In genomic region chr2:24515841-24516240, GRCh38 we compare ENCODE assay signal across 14 cellular contexts. TPM values are rescaled to one million over a fixed set of nuclear protein-coding genes. Genes with fewer than 3 reads are reported as not detected.
DNase-seq lines count a peak whose midpoint lies in the region; ATAC-seq, FAIRE-seq and TF ChIP-seq lines count a peak whose summit lies in the region.
"Had no signal": no experiment of that assay in that cellular context is flagged by ENCODE, and none has a peak within 500 bp of the region (broad histone marks: within the 10 kb centered on the region; RNA-seq: fewer than 3 reads in every experiment).

No MANE protein-coding gene starts in this region.

- DNase-seq in CMK (ENCODE audit: low read depth) (peak; percentile 38), HEK293T (ENCODE audit: extremely low spot score) (peak; percentile 19), astrocyte (ENCODE audit: low read depth) (peak; percentile 6), left lung (no peak), NCI-H2227 (lab: John Stamatoyannopoulos, UW; ENCODE audit: unreplicated experiment) (no peak), gastrocnemius medialis (no peak)
- DNase-seq in stimulated activated naive CD4-positive, alpha-beta T cell (lab: John Stamatoyannopoulos, UW) = no peak
- DNase-seq: activated effector memory CD4-positive, alpha-beta T cell treated with anti-CD3 and anti-CD28 coated beads, Interleukin-2, amount 50 U/mL, for 16 hours; DMS79 treated with DMSO at 0.1 percent for 48 hours; NCI-H2029 treated with DMSO at 0.1 percent for 48 hours; SHP77 treated with DMSO at 0.1 percent for 48 hours had no signal

- ATAC-seq in left lung (peak; percentile 33), gastrocnemius medialis (no peak)

- H2AFZ ChIP-seq in astrocyte (ENCODE audit: low read depth, low read length) = no peak overlapping the region
- H2AFZ ChIP-seq: parathyroid adenoma had no signal

- H3K27ac Mint-ChIP-seq in astrocyte (ENCODE audit: unreplicated experiment) = no peak overlapping the region

- H3K4me1 Mint-ChIP-seq in astrocyte (ENCODE audit: low read depth, unreplicated experiment) = peaks cover 6% of the 10 kb centered on the region

- in situ Hi-C loops in gastrocnemius medialis (cut with MboI; ENCODE audit: low sequenced_read_pairs in 4 of 4) = no loop called here

- TF ChIP-seq POLR2A in gastrocnemius medialis (IDR thresholded peaks at IDR 0.05) = no peak

- H3K9me3 ChIP-seq in astrocyte (ENCODE audit: insufficient read depth, low read depth, low read length) = no peaks in the 10 kb centered on the region
- H3K9me3 ChIP-seq in left lung = no peaks in the 10 kb centered on the region
- no peaks in the 10 kb centered on the region for H3K9me3 ChIP-seq in gastrocnemius medialis
- H3K9me3 ChIP-seq: suprapubic skin had no signal

- H3K4me3 ChIP-seq in astrocyte (ENCODE audit: insufficient read depth, low read depth, low read length) (no peak overlapping the region), left lung (no peak overlapping the region), gastrocnemius medialis (no peak overlapping the region)
- H3K4me3 ChIP-seq: BLaER1, suprapubic skin had no signal

- no peak overlapping the region for H3K4me3 Mint-ChIP-seq in astrocyte (ENCODE audit: unreplicated experiment)

- H3K27me3 ChIP-seq in astrocyte (ENCODE audit: insufficient read depth, low read length) (no peaks in the 10 kb centered on the region), left lung (no peaks in the 10 kb centered on the region), gastrocnemius medialis (no peaks in the 10 kb centered on the region)
- H3K27me3 ChIP-seq: BLaER1, suprapubic skin had no signal

- H4K20me1 ChIP-seq in astrocyte (ENCODE audit: insufficient read depth, low read length) = peaks cover 13% of the 10 kb centered on the region

- H3K36me3 ChIP-seq in astrocyte (ENCODE audit: insufficient read depth, low read length) (no peaks in the 10 kb centered on the region), left lung (no peaks in the 10 kb centered on the region), gastrocnemius medialis (no peaks in the 10 kb centered on the region)
- H3K36me3 ChIP-seq: BLaER1, suprapubic skin had no signal

- no peaks in the 10 kb centered on the region for H3K36me3 Mint-ChIP-seq in astrocyte (ENCODE audit: low read depth, unreplicated experiment)

- no peak for FAIRE-seq in astrocyte (lab: Jason Lieb, UNC)

- H3K9me3 Mint-ChIP-seq in astrocyte (ENCODE audit: unreplicated experiment) = no peaks in the 10 kb centered on the region

- H3K4me1 ChIP-seq in astrocyte (ENCODE audit: insufficient read depth, low read length) = no peaks in the 10 kb centered on the region
- H3K4me1 ChIP-seq in left lung = peaks cover 8 to 27% of the 10 kb centered on the region in 2 donors
- peaks cover 44 to 54% of the 10 kb centered on the region in 2 donors for H3K4me1 ChIP-seq in gastrocnemius medialis
- H3K4me1 ChIP-seq: BLaER1 had no signal

- CTCF ChIA-PET in HEK293T (lab: Yijun Ruan, JAX) = no interaction called here

- no peaks in the 10 kb centered on the region for H3K27me3 Mint-ChIP-seq in astrocyte (ENCODE audit: low read depth, unreplicated experiment)

- intact Hi-C loops in left lung (cut with DNase I) (no loop called here), gastrocnemius medialis (cut with DNase I; ENCODE audit: low total_unique reads) (no loop called here)

- H3K27ac ChIP-seq in astrocyte (ENCODE audit: low read depth, low read length) (no peak overlapping the region), left lung (no peak overlapping the region), gastrocnemius medialis (no peak overlapping the region)
- H3K27ac ChIP-seq: BLaER1, parathyroid adenoma, suprapubic skin had no signal

- peaks cover 12% of the 10 kb centered on the region for H3K79me2 ChIP-seq in astrocyte (ENCODE audit: insufficient read depth, low read length)

- H3K4me2 ChIP-seq in astrocyte (ENCODE audit: low read length) = no peak overlapping the region
- H3K4me2 ChIP-seq: BLaER1 had no signal

- H3K9ac ChIP-seq in astrocyte (ENCODE audit: low read length) = no peak overlapping the region
- H3K9ac ChIP-seq: BLaER1, parathyroid adenoma had no signal

- POLR2A ChIA-PET in HEK293T (lab: Yijun Ruan, JAX) = no interaction called here

- no peak for TF ChIP-seq CTCF in astrocyte (IDR thresholded peaks at IDR 0.05; ENCODE audit: insufficient read depth, low read depth, low read length)
- no peak for TF ChIP-seq CTCF in left lung (IDR thresholded peaks at IDR 0.05)
- no peak for TF ChIP-seq CTCF in gastrocnemius medialis (IDR thresholded peaks at IDR 0.05 in 4 of 5, conservative IDR thresholded peaks at IDR 0.05 in 1 of 5)

TF ChIP-seq in HEK293T, 16 proteins besides CTCF, POLR2A, EP300 and RAD21:
- TF ChIP-seq SUZ12 (IDR thresholded peaks at IDR 0.05) = no peak
- no peak for TF ChIP-seq HDGF (IDR thresholded peaks at IDR 0.05; ENCODE audit: borderline replicate concordance)
- TF ChIP-seq ARNT (IDR thresholded peaks at IDR 0.05) = no peak
- TF ChIP-seq TARDBP (IDR thresholded peaks at IDR 0.05) = no peak
- TF ChIP-seq ZNF384 (IDR thresholded peaks at IDR 0.05) = no peak
- TF ChIP-seq NFRKB (IDR thresholded peaks at IDR 0.05) = no peak
- no peak for TF ChIP-seq BHLHE40 (IDR thresholded peaks at IDR 0.05; ENCODE audit: borderline replicate concordance)
- TF ChIP-seq PKNOX1 (IDR thresholded peaks at IDR 0.05) = no peak

RNA-seq across cellular contexts. Expression of gene NCOA1, which starts 24.8 kb away (rescaled TPM):
- total RNA-seq in astrocyte (14.7 and 15.2 TPM in 2 replicates), left lung (10 to 100 TPM; 32.6 to 38.2 TPM), gastrocnemius medialis (10 to 100 TPM; 33.9 to 91.2 (median 60.1) TPM)

Comparison
In these comparisons a context has a peak if more than half of its experiments do, and no peak if none do; other contexts are left out.
1. DNase-seq: peak in CMK (single experiment), HEK293T (single experiment) and astrocyte (single experiment); none in left lung (0 of 2), stimulated activated naive CD4-positive, alpha-beta T cell (0 of 6), NCI-H2227 (single experiment) and gastrocnemius medialis (0 of 2).